8 cellular contexts compared by ENCODE assay signal in the genomic region with DNA sequence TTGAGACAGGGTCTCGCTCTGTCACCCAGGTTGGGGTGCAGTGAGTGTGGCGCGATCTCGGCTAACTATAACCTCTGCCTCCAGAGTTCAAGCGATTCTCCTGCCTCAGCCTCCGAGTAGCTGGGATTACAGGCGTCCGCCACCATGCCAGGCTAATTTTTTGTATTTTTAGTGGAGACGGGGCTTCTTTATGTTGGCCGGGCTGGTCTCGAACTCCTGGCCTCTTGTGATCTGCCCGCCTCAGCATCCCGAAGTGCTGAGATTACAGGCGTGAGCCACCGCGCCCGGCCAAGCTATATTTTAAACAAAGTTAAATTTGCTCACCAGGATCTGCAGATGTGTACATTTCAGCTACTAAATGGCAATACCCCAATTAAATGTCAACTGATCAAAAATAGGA. TPM values are rescaled to one million over a fixed set of nuclear protein-coding genes. Genes with fewer than 3 reads are reported as not detected.
DNase-seq lines count a peak whose midpoint lies in the region; ATAC-seq and TF ChIP-seq lines count a peak whose summit lies in the region.

No MANE protein-coding gene starts in this region.

- peaks cover 4% of the 10 kb centered on the region for H3K27me3 Mint-ChIP-seq in endothelial cell (ENCODE audit: unreplicated experiment)

- no peak overlapping the region for H2BK5ac ChIP-seq in neuronal stem cell (ENCODE audit: low read length)

- TF ChIP-seq CTCF in C4-2B (conservative IDR thresholded peaks at IDR 0.05) (no peak), endothelial cell (IDR thresholded peaks at IDR 0.05; ENCODE audit: unreplicated experiment) (no peak)

- H2AFZ ChIP-seq in neuronal stem cell (ENCODE audit: low read length): peak overlapping the region; percentile 94

- no CpG with 5 or more reads among the region's 17 CpGs for WGBS in neuronal stem cell (ENCODE audit: extremely low coverage in 2 of 2, insufficient read length in 2 of 2, insufficient replicate concordance in 1 of 2), 2 donors

- peaks cover 13% of the 10 kb centered on the region for H3K4me1 Mint-ChIP-seq in endothelial cell (ENCODE audit: unreplicated experiment)

- H3K9ac ChIP-seq in NT2/D1 (ENCODE audit: insufficient read length, low read depth) (peak overlapping the region; percentile 93), neuronal stem cell (ENCODE audit: low read depth, low read length, poor library complexity) (no peak overlapping the region)

- H3K79me1 ChIP-seq in neuronal stem cell (ENCODE audit: low read depth, low read length): peaks cover 9% of the 10 kb centered on the region

- H3K23ac ChIP-seq in neuronal stem cell (ENCODE audit: low read depth, low read length, poor library complexity): no peak overlapping the region

- H3K9me3 ChIP-seq in NT2/D1 (ENCODE audit: insufficient read depth, low read length) (no peaks in the 10 kb centered on the region), neuronal stem cell (replicated peaks in 1 of 2; ENCODE audit: control insufficient read depth in 2 of 2, insufficient read depth in 1 of 2, low read depth in 1 of 2, low read length in 2 of 2) (no peaks in the 10 kb centered on the region)

- no peak overlapping the region for H3K14ac ChIP-seq in neuronal stem cell (ENCODE audit: low read length)

- ATAC-seq in HG02759 (IDR thresholded peaks at IDR 0.05; ENCODE audit: unreplicated experiment) (no peak), GM18861 (IDR thresholded peaks at IDR 0.05; ENCODE audit: unreplicated experiment) (no peak)

- H2BK120ac ChIP-seq in neuronal stem cell (ENCODE audit: low read depth, low read length): no peak overlapping the region

- no peak overlapping the region for H3K4ac ChIP-seq in neuronal stem cell (ENCODE audit: low read length)

- no peak overlapping the region for H4K8ac ChIP-seq in neuronal stem cell (ENCODE audit: low read depth, low read length)

- peak overlapping the region; percentile 61 for H3K4me2 ChIP-seq in neuronal stem cell (ENCODE audit: insufficient read depth, low read length, poor library complexity, severe bottlenecking)

- no peak overlapping the region for H2BK15ac ChIP-seq in neuronal stem cell (ENCODE audit: low read length)

- no peak overlapping the region for H2BK12ac ChIP-seq in neuronal stem cell (ENCODE audit: low read length)

- H3K36me3 Mint-ChIP-seq in endothelial cell (ENCODE audit: low read depth, unreplicated experiment): peaks cover 3% of the 10 kb centered on the region

- no peaks in the 10 kb centered on the region for H3K27me3 ChIP-seq in NT2/D1 (ENCODE audit: insufficient read depth, insufficient read length)
- H3K27me3 ChIP-seq in neuronal stem cell (ENCODE audit: control insufficient read depth in 3 of 3, insufficient read depth in 3 of 3, low read depth in 1 of 3, low read length in 3 of 3): no peaks in the 10 kb centered on the region

- H2AK5ac ChIP-seq in neuronal stem cell (ENCODE audit: low read depth, low read length): no peak overlapping the region

- H3K27ac ChIP-seq in C4-2B (peak overlapping the region; percentile 89), neuronal stem cell (replicated peaks; ENCODE audit: low read length) (no peak overlapping the region)

- H3K4me3 Mint-ChIP-seq in endothelial cell (ENCODE audit: unreplicated experiment): peak overlapping the region; percentile 98

- H3K27ac Mint-ChIP-seq in endothelial cell (ENCODE audit: unreplicated experiment): peak overlapping the region; percentile 95

- no peaks in the 10 kb centered on the region for H3K9me3 Mint-ChIP-seq in endothelial cell (ENCODE audit: unreplicated experiment)

- peaks cover 14% of the 10 kb centered on the region for H3K36me3 ChIP-seq in NT2/D1 (ENCODE audit: insufficient read depth, insufficient read length, low read length)
- peaks cover 0 to 42% of the 10 kb centered on the region in 2 donors for H3K36me3 ChIP-seq in neuronal stem cell (replicated peaks in 1 of 2; ENCODE audit: control insufficient read depth in 2 of 2, insufficient read depth in 2 of 2, low read length in 2 of 2)

- H3K4me3 ChIP-seq in NT2/D1 (ENCODE audit: insufficient read length, low read depth) (peak overlapping the region; percentile 97), neuronal stem cell (ENCODE audit: low read length in 2 of 2) (peak overlapping the region; percentile 95 to 97)

- H4K91ac ChIP-seq in neuronal stem cell (ENCODE audit: low read depth, low read length, poor library complexity): no peak overlapping the region

- no peaks in the 10 kb centered on the region for H3K4me1 ChIP-seq in NT2/D1 (ENCODE audit: insufficient read depth, insufficient read length)
- H3K4me1 ChIP-seq in neuronal stem cell (ENCODE audit: control insufficient read depth in 2 of 2, insufficient read depth in 1 of 2, low read depth in 1 of 2, low read length in 2 of 2): peaks cover 2 to 3% of the 10 kb centered on the region in 2 donors

- no peak overlapping the region for H3K18ac ChIP-seq in neuronal stem cell (ENCODE audit: low read length)

- no peak for DNase-seq in NT2/D1 (ENCODE audit: low read depth, low spot score)
- DNase-seq in endothelial cell (ENCODE audit: low spot score): no peak
- DNase-seq in neuronal stem cell (ENCODE audit: low spot score): no peak
- no peak for DNase-seq in T1000 (lab: John Stamatoyannopoulos, UW)
- DNase-seq in NCI-H1930 (lab: John Stamatoyannopoulos, UW): no peak

RNA-seq across cellular contexts. Expression of gene C3orf38, which starts 1.1 kb away (rescaled TPM):
- 21.8 TPM for total RNA-seq in endothelial cell (ENCODE audit: unreplicated experiment)
- polyA plus RNA-seq in neuronal stem cell (2013, experiment 1 of 2): 26.0 TPM
- polyA plus RNA-seq in neuronal stem cell (2013, experiment 2 of 2): 25.8 TPM
